Comparison of ENCODE assay signal across 8 cellular contexts in genomic region chr12:27014085-27014858, GRCh38. TPM values are rescaled to one million over a fixed set of nuclear protein-coding genes. Genes with fewer than 3 reads are reported as not detected.
DNase-seq lines count a peak whose midpoint lies in the region; ATAC-seq and TF ChIP-seq lines count a peak whose summit lies in the region.

TM7SF3 (minus strand) TSS chr12:27014384; CDS start chr12:27014168, 216 bp downstream.

- peak within 1 kb of the TSS; percentile 91 to 99 (median 96) for H3K27ac Mint-ChIP-seq in naive thymus-derived CD8-positive, alpha-beta T cell

- POLR2A ChIA-PET in naive thymus-derived CD8-positive, alpha-beta T cell (lab: Charles Lee), result interaction anchor here (0.6 to 3.8 kb wide), 13 partner anchors 8 to 230 kb away, joined by 3 to 30 read pairs (median 3); partner anchors contain the start of genes FGFR1OP2, ITPR2, MED21 and STK38L

- H3K4me3 ChIP-seq in fibroblast of mammary gland (ENCODE audit: control insufficient read depth, low read depth, low read length), result peak within 1 kb of the TSS; percentile 93

- H3K4me1 Mint-ChIP-seq in naive thymus-derived CD8-positive, alpha-beta T cell, result peaks cover 22 to 53% (median 49%) of the 10 kb centered on the region in 4 donors

- DNase-seq in ELF-1 (ENCODE audit: low read depth, low spot score) (peak; percentile 95), H4 (ENCODE audit: low spot score) (peak; percentile 77), RPMI8226 (peak; percentile 98), fibroblast of mammary gland (ENCODE audit: low read depth) (peak; percentile 80)
- DNase-seq in activated T-helper 1 cell treated with anti-CD3 and anti-CD28 coated beads, Interleukin-2, amount 50 U/mL, for 16 hours (ENCODE audit: low read depth in 1 of 2, low spot score in 1 of 2), result peak; percentile 89 to 94
- peak; percentile 92 to 98 (median 97) for DNase-seq in naive thymus-derived CD8-positive, alpha-beta T cell
- peak; percentile 92 to 97 (median 94) for DNase-seq in stimulated activated naive CD4-positive, alpha-beta T cell (lab: John Stamatoyannopoulos, UW)

- TF ChIP-seq CTCF in LNCAP (IDR thresholded peaks at IDR 0.05) (peak; percentile 99), fibroblast of mammary gland (conservative IDR thresholded peaks at IDR 0.05; ENCODE audit: control insufficient read depth, insufficient read depth, low read depth, low read length) (peak; percentile 51)

- H3K4me3 Mint-ChIP-seq in naive thymus-derived CD8-positive, alpha-beta T cell, result peak within 1 kb of the TSS; percentile 81 to 97 (median 94)

- H3K9me3 Mint-ChIP-seq in naive thymus-derived CD8-positive, alpha-beta T cell, result no peaks in the 10 kb centered on the region

- H3K36me3 Mint-ChIP-seq in naive thymus-derived CD8-positive, alpha-beta T cell, result peaks cover 0 to 11% (median 4%) of the 10 kb centered on the region in 3 donors

- ATAC-seq in naive thymus-derived CD8-positive, alpha-beta T cell, result peak; percentile 84 to 85

- H3K27me3 Mint-ChIP-seq in naive thymus-derived CD8-positive, alpha-beta T cell, result no peaks in the 10 kb centered on the region

RNA-seq across cellular contexts. Expression of gene TM7SF3, which starts in this region (rescaled TPM):
- 58.9 and 67.6 TPM in 2 replicates for total RNA-seq in H4 (2014; rRNA removed; shearing (Covaris generic))
- total RNA-seq in naive thymus-derived CD8-positive, alpha-beta T cell, result 10 to 100 TPM; 23.5 to 26.5 TPM
- 10 to 100 TPM; 44.3 to 62.8 (median 51.4) TPM for polyA plus RNA-seq in naive thymus-derived CD8-positive, alpha-beta T cell

Comparison
In these comparisons a context has a peak if more than half of its experiments do, and no peak if none do; other contexts are left out.
1. Peak in every context shown above with its lines: DNase-seq, ATAC-seq and H3K4me3 ChIP-seq.